11 cellular contexts compared by ENCODE assay signal in genomic region chr1:22522221-22522743, GRCh38. TPM values are rescaled to one million over a fixed set of nuclear protein-coding genes. Genes with fewer than 3 reads are reported as not detected.
"Had no signal": no experiment of that assay in that cellular context is flagged by ENCODE, and none has a peak within 500 bp of the region (broad histone marks: within the 10 kb centered on the region; RNA-seq: fewer than 3 reads in every experiment).

No MANE protein-coding gene starts in this region.

- H3K27ac ChIP-seq: GM23248 had no signal

- H3K4me1 ChIP-seq: HAP-1 had no signal

- H2AFZ ChIP-seq: GM23248, GM23338 had no signal

- H3K9me3 Mint-ChIP-seq: GM23338, H9, HFFc6 had no signal

- ATAC-seq: GM23338, HCT116 had no signal

- H3K4me3 Mint-ChIP-seq: GM23338, H9, HFFc6 had no signal

- H3K4me1 Mint-ChIP-seq: GM23338, H9 had no signal

- H3K27ac Mint-ChIP-seq: GM23338, H9, HFFc6 had no signal

- H3K4me3 ChIP-seq: GM23248, GM23338, HAP-1 had no signal

- H3K4me2 ChIP-seq: GM23338 had no signal

- DNase-seq: GM23248, GOT3, H7, H9, HCEC 1CT, HFFc6 had no signal

- H3K9me3 ChIP-seq: HAP-1 had no signal

- H3K9ac ChIP-seq: GM23248 had no signal

- FAIRE-seq: H1, H54 had no signal

RNA-seq across cellular contexts. Expression of gene EPHA8, which starts 41.0 kb away (rescaled TPM):
- total RNA-seq: GM23248, HFFc6 had no signal
- polyA plus RNA-seq: GM23248 had no signal
